In the genomic region with DNA sequence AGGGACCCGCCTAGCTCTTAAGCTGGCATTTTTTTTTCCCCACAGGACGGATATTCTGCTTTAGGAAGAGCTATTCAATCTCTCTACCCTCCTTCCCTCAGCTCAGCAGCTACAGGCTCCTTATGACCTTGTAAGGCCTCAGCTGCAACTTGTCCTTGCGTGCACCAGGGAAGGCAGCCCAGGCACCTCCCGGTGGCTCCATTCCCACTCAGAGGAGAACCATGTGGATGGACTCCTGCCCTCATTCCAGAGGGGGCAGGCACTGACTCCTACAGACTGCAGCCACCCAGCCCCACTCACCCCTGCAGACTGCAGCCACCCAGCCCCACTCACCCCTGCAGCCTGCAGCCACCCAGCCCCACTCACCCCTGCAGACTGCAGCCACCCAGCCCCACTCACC, we compare ENCODE assay signal across 14 cellular contexts.
DNase-seq lines count a peak whose midpoint lies in the region; ATAC-seq and TF ChIP-seq lines count a peak whose summit lies in the region.
"Had no signal": no experiment of that assay in that cellular context is flagged by ENCODE, and none has a peak within 500 bp of the region (broad histone marks: within the 10 kb centered on the region; RNA-seq: fewer than 3 reads in every experiment).

No MANE protein-coding gene starts in this region.

- intact Hi-C loops in testis (cut with DNase I; ENCODE audit: low total_unique reads) = no loop called here

- no peak for TF ChIP-seq POLR2A in testis (IDR thresholded peaks at IDR 0.05)

- peak overlapping the region; percentile 21 to 78 for H3K27ac ChIP-seq in testis

- no peaks in the 10 kb centered on the region for H3K9me3 ChIP-seq in testis

- H3K4me1 ChIP-seq in testis = peaks cover 15% of the 10 kb centered on the region

- DNase-seq in NAMALWA (ENCODE audit: low spot score) = peak; percentile 5
- DNase-seq in fibroblast of the conjunctiva (ENCODE audit: low read depth) = peak; percentile 17
- peak; percentile 62 for DNase-seq in mesenteric fat pad (ENCODE audit: low spot score)
- DNase-seq in testis = peak; percentile 87
- no peak for DNase-seq in DMS 273 treated with DMSO at 0.1 percent for 48 hours (lab: John Stamatoyannopoulos, UW)
- DNase-seq in iPS-NIHi11 (ENCODE audit: low spot score) = no peak
- DNase-seq: activated CD4-positive, alpha-beta T cell treated with anti-CD3 and anti-CD28 coated beads, Interleukin-2, amount 50 U/mL, for 1 hour; activated T-cell treated with anti-CD3 and anti-CD28 coated beads, Interleukin-2, amount 50 U/mL, for 24 hours; GOT3; kidney glomerular epithelial cell; NCI-H1092 treated with DMSO at 0.1 percent for 48 hours; NCI-H774 had no signal

- no peak overlapping the region for H3K4me3 ChIP-seq in testis

- H3K36me3 ChIP-seq in testis (ENCODE audit: low read depth, missing control alignments) = no peaks in the 10 kb centered on the region

- no peaks in the 10 kb centered on the region for H3K27me3 ChIP-seq in testis

- ATAC-seq in HG03460 (IDR thresholded peaks at IDR 0.05; ENCODE audit: unreplicated experiment) (no peak), HG02642 (IDR thresholded peaks at IDR 0.05; ENCODE audit: poor library complexity, unreplicated experiment) (no peak)

- 34 to 45% methylated on average over 4 of the region's 4 CpGs for WGBS in testis, 2 donors

- no peak for TF ChIP-seq CTCF in testis (IDR thresholded peaks at IDR 0.05)

Comparison
In these comparisons a context has a peak if more than half of its experiments do, and no peak if none do; other contexts are left out.
1. DNase-seq: peak in NAMALWA (single experiment), fibroblast of the conjunctiva (single experiment), mesenteric fat pad (single experiment) and testis (single experiment); none in DMS 273 treated with DMSO at 0.1 percent for 48 hours (single experiment) and iPS-NIHi11 (single experiment).